28 cellular contexts compared by ENCODE assay signal in genomic region chr17:79572136-79572915, GRCh38. TPM values are rescaled to one million over a fixed set of nuclear protein-coding genes. Genes with fewer than 3 reads are reported as not detected.
"Had no signal": no experiment of that assay in that cellular context is flagged by ENCODE, and none has a peak within 500 bp of the region (broad histone marks: within the 10 kb centered on the region; RNA-seq: fewer than 3 reads in every experiment).

No MANE protein-coding gene starts in this region.

- H3K9me3 Mint-ChIP-seq: activated CD4-positive, alpha-beta memory T cell treated with anti-CD3 and anti-CD28 coated beads for 36 hours; activated naive CD4-positive, alpha-beta T cell treated with anti-CD3 and anti-CD28 coated beads for 36 hours; activated naive CD8-positive, alpha-beta T cell treated with anti-CD3 and anti-CD28 coated beads, Interleukin-2, amount 10 ng/mL, durations not matched to agents 7 days and 5 days; activated T-cell treated with anti-CD3 and anti-CD28 coated beads, Interleukin-2, amount 50 U/mL, for 72 hours; immature natural killer cell; memory B cell; type B pancreatic cell had no signal

- H3K4me2 ChIP-seq: smooth muscle cell had no signal

- H3K4me1 ChIP-seq: vagina had no signal

- DNase-seq: activated CD4-positive, alpha-beta memory T cell treated with anti-CD3 and anti-CD28 coated beads for 36 hours; activated CD4-positive, alpha-beta T cell treated with anti-CD3 and anti-CD28 coated beads for 48 hours; activated effector memory CD4-positive, alpha-beta T cell treated with Interleukin-2 at 50 U/mL for 16 hours; activated naive CD4-positive, alpha-beta T cell treated with anti-CD3 and anti-CD28 coated beads for 36 hours; activated naive CD8-positive, alpha-beta T cell treated with anti-CD3 and anti-CD28 coated beads, Interleukin-2, amount 10 ng/mL, durations not matched to agents 7 days and 5 days; activated T-cell treated with anti-CD3 and anti-CD28 coated beads, Interleukin-2, amount 50 U/mL, for 72 hours; amniotic stem cell; cerebellar nuclear complex; cortex of kidney; immature natural killer cell; kidney glomerular epithelial cell; nucleus accumbens; stimulated activated CD4-positive, alpha-beta T cell treated with anti-CD3 and anti-CD28 coated beads, Interleukin-2, amount 100 ng/mL, for 48 hours; stimulated activated CD8-positive, alpha-beta memory T cell treated with anti-CD3 and anti-CD28 coated beads, Interleukin-4, amount 100 ng/mL, for 48 hours had no signal

- H3K27ac ChIP-seq: thoracic aorta, vagina had no signal

- ATAC-seq: activated T-cell treated with anti-CD3 and anti-CD28 coated beads, Interleukin-2, amount 50 U/mL, for 72 hours; sciatic nerve had no signal

- H3K4me3 ChIP-seq: smooth muscle cell, thoracic aorta, vagina had no signal

- H3K27me3 Mint-ChIP-seq: activated naive CD8-positive, alpha-beta T cell treated with anti-CD3 and anti-CD28 coated beads, Interleukin-2, amount 10 ng/mL, durations not matched to agents 7 days and 5 days had no signal

- H3K4me3 Mint-ChIP-seq: activated CD4-positive, alpha-beta memory T cell treated with anti-CD3 and anti-CD28 coated beads for 36 hours; activated naive CD4-positive, alpha-beta T cell treated with anti-CD3 and anti-CD28 coated beads for 36 hours; activated naive CD8-positive, alpha-beta T cell treated with anti-CD3 and anti-CD28 coated beads, Interleukin-2, amount 10 ng/mL, durations not matched to agents 7 days and 5 days; activated T-cell treated with anti-CD3 and anti-CD28 coated beads, Interleukin-2, amount 50 U/mL, for 72 hours; immature natural killer cell; memory B cell; nephron; type B pancreatic cell had no signal

- H3K4me1 Mint-ChIP-seq: activated naive CD8-positive, alpha-beta T cell treated with anti-CD3 and anti-CD28 coated beads, Interleukin-2, amount 10 ng/mL, durations not matched to agents 7 days and 5 days; memory B cell; nephron had no signal

- H3K27ac Mint-ChIP-seq: activated CD4-positive, alpha-beta memory T cell treated with anti-CD3 and anti-CD28 coated beads for 36 hours; activated naive CD4-positive, alpha-beta T cell treated with anti-CD3 and anti-CD28 coated beads for 36 hours; activated naive CD8-positive, alpha-beta T cell treated with anti-CD3 and anti-CD28 coated beads, Interleukin-2, amount 10 ng/mL, durations not matched to agents 7 days and 5 days; activated T-cell treated with anti-CD3 and anti-CD28 coated beads, Interleukin-2, amount 50 U/mL, for 72 hours; immature natural killer cell; memory B cell; nephron; type B pancreatic cell had no signal

- H3K36me3 Mint-ChIP-seq: activated CD4-positive, alpha-beta memory T cell treated with anti-CD3 and anti-CD28 coated beads for 36 hours; activated naive CD8-positive, alpha-beta T cell treated with anti-CD3 and anti-CD28 coated beads, Interleukin-2, amount 10 ng/mL, durations not matched to agents 7 days and 5 days; immature natural killer cell; memory B cell; type B pancreatic cell had no signal

- H3K27me3 ChIP-seq: vagina had no signal

- H3K36me3 ChIP-seq: thoracic aorta, vagina had no signal

RNA-seq across cellular contexts. Expression of gene RBFOX3, which starts 38.5 kb away (rescaled TPM):
- total RNA-seq: activated CD4-positive, alpha-beta memory T cell treated with anti-CD3 and anti-CD28 coated beads for 36 hours; activated naive CD4-positive, alpha-beta T cell treated with anti-CD3 and anti-CD28 coated beads for 36 hours; activated naive CD8-positive, alpha-beta T cell treated with anti-CD3 and anti-CD28 coated beads, Interleukin-2, amount 10 ng/mL, durations not matched to agents 7 days and 5 days; epithelial cell of proximal tubule; fibroblast of villous mesenchyme; glomerular endothelial cell; liver; myocyte; renal cortical epithelial cell; sciatic nerve; smooth muscle cell; T-helper 2 cell treated with Interferon-gamma antibody and Interleukin-4, amounts not matched to agents 100 ng/mL and 5 ng/mL, for 36 hours; thoracic aorta had no signal
